10 cellular contexts compared by ENCODE assay signal in the genomic region with DNA sequence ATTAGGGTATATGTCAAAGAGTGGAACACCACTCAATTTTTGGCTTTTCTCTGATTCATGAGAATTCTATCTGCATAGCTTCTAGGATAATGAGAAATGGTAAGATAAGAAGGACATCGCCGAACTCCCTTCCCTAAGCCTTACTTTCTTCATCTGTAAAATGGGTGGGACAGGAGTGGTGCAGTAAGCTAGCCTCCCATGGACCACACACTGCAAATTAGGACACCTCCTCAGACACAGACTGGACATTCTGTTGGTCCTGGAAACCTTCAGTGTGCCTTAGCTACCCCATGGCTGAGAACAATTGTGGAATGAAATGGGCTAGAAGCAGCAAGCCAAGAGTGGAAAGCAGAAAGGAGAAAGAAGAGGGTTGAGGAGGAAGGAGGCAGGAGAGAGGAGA.
"Had no signal": no experiment of that assay in that cellular context is flagged by ENCODE, and none has a peak within 500 bp of the region (broad histone marks: within the 10 kb centered on the region; RNA-seq: fewer than 3 reads in every experiment).

No MANE protein-coding gene starts in this region.

- H3K27ac ChIP-seq: GM23248, HL-60 had no signal

- H3K27ac Mint-ChIP-seq: H9, HFFc6, IgD-negative memory B cell had no signal

- H3K4me1 Mint-ChIP-seq: IgD-negative memory B cell had no signal

- H3K4me3 ChIP-seq: GM23248 had no signal

- ATAC-seq: HepG2 had no signal

- DNase-seq: GM23248, GOT3, H9, HCEC 1CT, HFFc6, KBM-7 had no signal

- FAIRE-seq: H54, HepG2 had no signal

- H3K4me3 Mint-ChIP-seq: H9, HFFc6, IgD-negative memory B cell had no signal

- H3K9me3 Mint-ChIP-seq: H9, HFFc6, IgD-negative memory B cell had no signal
